Comparison of ENCODE assay signal across 10 cellular contexts in the genomic region with DNA sequence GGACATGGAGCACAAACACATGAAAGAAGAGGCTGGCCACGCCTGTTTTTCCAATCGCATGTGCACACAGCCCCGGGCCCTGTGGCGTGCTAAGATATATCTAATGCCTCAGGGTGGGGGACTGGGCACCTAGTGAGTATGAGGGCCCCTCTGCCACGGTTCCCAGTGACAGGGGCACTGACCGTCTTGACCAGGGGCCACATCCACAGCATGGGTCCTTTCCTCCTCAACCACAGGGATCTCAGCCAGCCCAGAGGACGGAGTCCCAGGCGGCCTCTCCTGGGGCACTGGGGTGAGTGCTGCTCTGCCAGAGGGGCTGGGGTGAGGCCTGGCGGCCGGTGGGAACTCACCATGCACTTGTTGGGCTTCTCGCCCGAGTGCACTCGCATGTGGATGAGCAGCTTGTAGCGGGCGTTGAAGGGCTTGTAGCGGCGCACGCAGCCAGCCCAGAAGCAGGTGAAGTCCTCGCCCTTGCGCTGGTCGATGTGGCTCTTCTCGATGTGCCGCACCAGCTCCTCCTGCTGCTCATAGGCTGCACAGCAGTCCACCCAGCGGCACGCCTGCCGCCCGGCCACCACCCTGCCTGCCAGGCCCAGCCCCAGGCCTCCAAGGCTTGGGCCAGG.
DNase-seq lines count a peak whose midpoint lies in the region; ATAC-seq, FAIRE-seq and TF ChIP-seq lines count a peak whose summit lies in the region.
"Had no signal": no experiment of that assay in that cellular context is flagged by ENCODE, and none has a peak within 500 bp of the region (broad histone marks: within the 10 kb centered on the region; RNA-seq: fewer than 3 reads in every experiment).

No MANE protein-coding gene starts in this region.

- H3K27me3 Mint-ChIP-seq in activated CD4-positive, alpha-beta T cell treated with anti-CD3 and anti-CD28 coated beads, Interleukin-2, amount 10 ng/mL, durations not matched to agents 24 days and 14 days, result no peaks in the 10 kb centered on the region
- H3K27me3 Mint-ChIP-seq in activated T-cell treated with anti-CD3 and anti-CD28 coated beads, Interleukin-2, amount 50 U/mL, for 24 hours, result no peaks in the 10 kb centered on the region
- H3K27me3 Mint-ChIP-seq in activated T-helper 2 cell treated with anti-CD3 and anti-CD28 coated beads, Interferon-gamma antibody, Interleukin-2, Interleukin-4, amounts not matched to agents 10 μg/mL and 5 μg/mL and 100 μg/mL, durations not matched to agents 14 hours and 24 hours and 36 hours (ENCODE audit: low read depth), result no peaks in the 10 kb centered on the region

- no peak for FAIRE-seq in GM12892 (lab: Jason Lieb, UNC)

- ATAC-seq in GM21528 (IDR thresholded peaks at IDR 0.05; ENCODE audit: low FRiP score, unreplicated experiment), result no peak

- H3K4me1 Mint-ChIP-seq in activated CD4-positive, alpha-beta T cell treated with anti-CD3 and anti-CD28 coated beads, Interleukin-2, amount 10 ng/mL, durations not matched to agents 24 days and 14 days, result no peaks in the 10 kb centered on the region
- H3K4me1 Mint-ChIP-seq in activated T-cell treated with anti-CD3 and anti-CD28 coated beads, Interleukin-2, amount 50 U/mL, for 24 hours (ENCODE audit: low read depth), result no peaks in the 10 kb centered on the region
- no peaks in the 10 kb centered on the region for H3K4me1 Mint-ChIP-seq in activated T-helper 2 cell treated with anti-CD3 and anti-CD28 coated beads, Interferon-gamma antibody, Interleukin-2, Interleukin-4, amounts not matched to agents 10 μg/mL and 5 μg/mL and 100 μg/mL, durations not matched to agents 14 hours and 24 hours and 36 hours (ENCODE audit: low read depth)

- H3K9ac ChIP-seq in smooth muscle cell (ENCODE audit: low read depth), result no peak overlapping the region

- H3K79me2 ChIP-seq in smooth muscle cell (ENCODE audit: low read depth), result no peaks in the 10 kb centered on the region

- H3F3A ChIP-seq in smooth muscle cell (ENCODE audit: low read depth), result peaks cover 15% of the 10 kb centered on the region

- H3K4me3 Mint-ChIP-seq in activated CD4-positive, alpha-beta T cell treated with anti-CD3 and anti-CD28 coated beads, Interleukin-2, amount 10 ng/mL, durations not matched to agents 24 days and 14 days, result no peak overlapping the region
- H3K4me3 Mint-ChIP-seq in activated T-cell treated with anti-CD3 and anti-CD28 coated beads, Interleukin-2, amount 50 U/mL, for 24 hours, result no peak overlapping the region
- H3K4me3 Mint-ChIP-seq in activated T-helper 2 cell treated with anti-CD3 and anti-CD28 coated beads, Interferon-gamma antibody, Interleukin-2, Interleukin-4, amounts not matched to agents 10 μg/mL and 5 μg/mL and 100 μg/mL, durations not matched to agents 14 hours and 24 hours and 36 hours (ENCODE audit: low read depth), result no peak overlapping the region

- H4K20me1 ChIP-seq in smooth muscle cell (ENCODE audit: low read depth), result no peaks in the 10 kb centered on the region

- peak; percentile 61 for DNase-seq in activated CD4-positive, alpha-beta T cell treated with anti-CD3 and anti-CD28 coated beads, Interleukin-2, amount 10 ng/mL, durations not matched to agents 24 days and 14 days
- no peak for DNase-seq in activated CD4-positive, alpha-beta T cell treated with anti-CD3 and anti-CD28 coated beads, Interleukin-2, amount 50 U/mL, for 4 hours
- DNase-seq in activated T-cell treated with anti-CD3 and anti-CD28 coated beads, Interleukin-2, amount 50 U/mL, for 24 hours, result peak; percentile 27
- DNase-seq in iPS DF 6.9 (ENCODE audit: low read depth, low spot score), result peak; percentile 79
- no peak for DNase-seq in smooth muscle cell (lab: John Stamatoyannopoulos, UW; ENCODE audit: unreplicated experiment)
- DNase-seq in activated T-helper 2 cell treated with anti-CD3 and anti-CD28 coated beads, Interferon-gamma antibody, Interleukin-2, Interleukin-4, amounts not matched to agents 10 μg/mL and 5 μg/mL and 100 μg/mL, durations not matched to agents 14 hours and 24 hours and 36 hours (ENCODE audit: low spot score), result no peak
- DNase-seq in GM12892 (ENCODE audit: insufficient read length), result no peak
- DNase-seq: amniotic stem cell had no signal

- H3K27ac Mint-ChIP-seq in activated CD4-positive, alpha-beta T cell treated with anti-CD3 and anti-CD28 coated beads, Interleukin-2, amount 10 ng/mL, durations not matched to agents 24 days and 14 days, result no peak overlapping the region
- H3K27ac Mint-ChIP-seq in activated T-cell treated with anti-CD3 and anti-CD28 coated beads, Interleukin-2, amount 50 U/mL, for 24 hours, result no peak overlapping the region
- H3K27ac Mint-ChIP-seq in activated T-helper 2 cell treated with anti-CD3 and anti-CD28 coated beads, Interferon-gamma antibody, Interleukin-2, Interleukin-4, amounts not matched to agents 10 μg/mL and 5 μg/mL and 100 μg/mL, durations not matched to agents 14 hours and 24 hours and 36 hours, result no peak overlapping the region

- H3K36me3 Mint-ChIP-seq in activated CD4-positive, alpha-beta T cell treated with anti-CD3 and anti-CD28 coated beads, Interleukin-2, amount 10 ng/mL, durations not matched to agents 24 days and 14 days (ENCODE audit: low read depth), result no peaks in the 10 kb centered on the region
- H3K36me3 Mint-ChIP-seq in activated T-cell treated with anti-CD3 and anti-CD28 coated beads, Interleukin-2, amount 50 U/mL, for 24 hours (ENCODE audit: low read depth), result no peaks in the 10 kb centered on the region
- H3K36me3 Mint-ChIP-seq in activated T-helper 2 cell treated with anti-CD3 and anti-CD28 coated beads, Interferon-gamma antibody, Interleukin-2, Interleukin-4, amounts not matched to agents 10 μg/mL and 5 μg/mL and 100 μg/mL, durations not matched to agents 14 hours and 24 hours and 36 hours (ENCODE audit: low read depth), result no peaks in the 10 kb centered on the region

- TF ChIP-seq POLR2A in GM12892 (IDR thresholded peaks at IDR 0.05; ENCODE audit: low read depth, low read length), result no peak

- H3K9me3 Mint-ChIP-seq in activated CD4-positive, alpha-beta T cell treated with anti-CD3 and anti-CD28 coated beads, Interleukin-2, amount 10 ng/mL, durations not matched to agents 24 days and 14 days, result no peaks in the 10 kb centered on the region
- no peaks in the 10 kb centered on the region for H3K9me3 Mint-ChIP-seq in activated T-cell treated with anti-CD3 and anti-CD28 coated beads, Interleukin-2, amount 50 U/mL, for 24 hours
- no peaks in the 10 kb centered on the region for H3K9me3 Mint-ChIP-seq in activated T-helper 2 cell treated with anti-CD3 and anti-CD28 coated beads, Interferon-gamma antibody, Interleukin-2, Interleukin-4, amounts not matched to agents 10 μg/mL and 5 μg/mL and 100 μg/mL, durations not matched to agents 14 hours and 24 hours and 36 hours

- WGBS in iPS DF 6.9 (ENCODE audit: insufficient coverage, insufficient read length), result no CpG with 5 or more reads among the region's 27 CpGs
- WGBS in smooth muscle cell (ENCODE audit: low lambda C conversion rate), result 76% methylated on average over 27 of the region's 27 CpGs

- H3K27ac ChIP-seq in iPS DF 6.9 (ENCODE audit: low read length), result no peak overlapping the region
- H3K27ac ChIP-seq in smooth muscle cell (ENCODE audit: low read depth), result no peak overlapping the region
- H3K27ac ChIP-seq: uterus had no signal

- H3K9me3 ChIP-seq in iPS DF 6.9 (ENCODE audit: control insufficient read depth, insufficient read depth, low read length), result no peaks in the 10 kb centered on the region
- no peaks in the 10 kb centered on the region for H3K9me3 ChIP-seq in smooth muscle cell (replicated peaks; ENCODE audit: low read depth)
- H3K9me3 ChIP-seq: uterus had no signal

- no peaks in the 10 kb centered on the region for H3K36me3 ChIP-seq in iPS DF 6.9 (ENCODE audit: control insufficient read depth, insufficient read depth, low read length)
- H3K36me3 ChIP-seq in smooth muscle cell (ENCODE audit: low read depth), result no peaks in the 10 kb centered on the region
- H3K36me3 ChIP-seq: uterus had no signal

- H3K4me1 ChIP-seq in iPS DF 6.9 (ENCODE audit: control insufficient read depth, insufficient read depth, low read length) (no peaks in the 10 kb centered on the region), smooth muscle cell (ENCODE audit: low read depth) (peaks cover 10% of the 10 kb centered on the region)
- H3K4me1 ChIP-seq: uterus had no signal

- peak; percentile 44 for TF ChIP-seq CTCF in smooth muscle cell (IDR thresholded peaks at IDR 0.05; ENCODE audit: borderline replicate concordance, insufficient read depth, poor library complexity, severe bottlenecking)

- H3K27me3 ChIP-seq in iPS DF 6.9 (ENCODE audit: control insufficient read depth, insufficient read depth, low read length) (no peaks in the 10 kb centered on the region), smooth muscle cell (ENCODE audit: low read depth) (no peaks in the 10 kb centered on the region)
- H3K27me3 ChIP-seq: uterus had no signal

- H3K4me2 ChIP-seq in smooth muscle cell, result no peak overlapping the region

- H3K4me3 ChIP-seq in iPS DF 6.9 (ENCODE audit: low read length), result no peak overlapping the region
- H3K4me3 ChIP-seq in smooth muscle cell, result no peak overlapping the region
- H3K4me3 ChIP-seq: uterus had no signal

- no peak overlapping the region for H2AFZ ChIP-seq in smooth muscle cell (ENCODE audit: low read depth)

- intact Hi-C loops in activated CD4-positive, alpha-beta T cell treated with anti-CD3 and anti-CD28 coated beads, Interleukin-2, amount 10 ng/mL, durations not matched to agents 24 days and 14 days (cut with micrococcal nuclease), result loop anchor here (10.0 kb wide), 1 partner anchor 109 kb away; no protein-coding TSS in a partner anchor
- intact Hi-C loops in activated T-helper 2 cell treated with anti-CD3 and anti-CD28 coated beads, Interferon-gamma antibody, Interleukin-2, Interleukin-4, amounts not matched to agents 10 μg/mL and 5 μg/mL and 100 μg/mL, durations not matched to agents 14 hours and 24 hours and 36 hours (cut with micrococcal nuclease), result loop anchor here (10.0 kb wide), 1 partner anchor 109 kb away; no protein-coding TSS in a partner anchor

Comparison
In these comparisons a context has a peak if more than half of its experiments do, and no peak if none do; other contexts are left out.
1. DNase-seq: peak in activated CD4-positive, alpha-beta T cell treated with anti-CD3 and anti-CD28 coated beads, Interleukin-2, amount 10 ng/mL, durations not matched to agents 24 days and 14 days (single experiment), activated T-cell treated with anti-CD3 and anti-CD28 coated beads, Interleukin-2, amount 50 U/mL, for 24 hours (single experiment) and iPS DF 6.9 (single experiment); none in activated CD4-positive, alpha-beta T cell treated with anti-CD3 and anti-CD28 coated beads, Interleukin-2, amount 50 U/mL, for 4 hours (0 of 2), smooth muscle cell (single experiment), activated T-helper 2 cell treated with anti-CD3 and anti-CD28 coated beads, Interferon-gamma antibody, Interleukin-2, Interleukin-4, amounts not matched to agents 10 μg/mL and 5 μg/mL and 100 μg/mL, durations not matched to agents 14 hours and 24 hours and 36 hours (single experiment) and GM12892 (single experiment).